ENCODE assay signal across 3 cellular contexts in the genomic region with DNA sequence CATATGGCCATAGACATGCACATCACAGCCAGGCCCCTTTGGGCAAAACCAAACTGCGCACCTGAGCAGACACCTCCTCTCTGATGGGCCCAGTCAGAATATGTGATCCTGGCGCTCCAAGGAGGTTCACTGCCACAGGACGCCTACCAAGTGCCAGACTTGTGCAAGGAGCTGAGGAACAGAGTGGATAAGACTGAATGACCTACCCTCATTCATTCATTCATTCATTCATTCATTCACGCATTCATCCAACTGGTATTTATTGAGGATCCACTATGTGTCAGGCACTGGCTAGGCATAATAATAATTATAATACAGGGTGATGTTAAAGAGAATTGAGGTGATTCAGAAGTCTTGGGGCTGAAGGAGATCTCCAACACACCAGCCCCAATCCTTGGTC.
TF ChIP-seq lines count a peak whose summit lies in the region.

No MANE protein-coding gene starts in this region.

TF ChIP-seq in GM12878, 131 proteins besides CTCF, POLR2A, EP300 and RAD21:
- TF ChIP-seq ZNF24 (IDR thresholded peaks at IDR 0.05) = peak; percentile 55; the same call in 1 of the 2 replicates
- no peak for TF ChIP-seq IKZF2 (IDR thresholded peaks at IDR 0.05)
- no peak for TF ChIP-seq CEBPZ (IDR thresholded peaks at IDR 0.05; ENCODE audit: low read depth, low read length)

TF ChIP-seq in K562, 482 proteins besides CTCF, POLR2A, EP300 and RAD21:
- TF ChIP-seq ZNF24 (IDR thresholded peaks at IDR 0.05) (peak; percentile 84), FOXP1 (CRISPR knock-in tag; IDR thresholded peaks at IDR 0.05) (no peak)
TF ChIP-seq in K562: peak in this region for 1.

TF ChIP-seq in H1, 55 proteins besides CTCF, POLR2A, EP300 and RAD21:
- TF ChIP-seq TCF12 (IDR thresholded peaks at IDR 0.05; ENCODE audit: low read depth, low read length) = no peak
- TF ChIP-seq CHD2 (IDR thresholded peaks at IDR 0.05; ENCODE audit: low read length) = no peak
- TF ChIP-seq CEBPB (IDR thresholded peaks at IDR 0.05; ENCODE audit: low read depth, low read length) = no peak
- TF ChIP-seq HDAC2 (IDR thresholded peaks at IDR 0.05; ENCODE audit: borderline replicate concordance in 1 of 2, low read depth in 2 of 2, low read length in 2 of 2) = no peak
TF ChIP-seq in H1: peak in this region for 0.
